ENCODE assay signal across 8 cellular contexts in genomic region chr16:14070877-14071575, GRCh38. TPM values are rescaled to one million over a fixed set of nuclear protein-coding genes. Genes with fewer than 3 reads are reported as not detected.
DNase-seq lines count a peak whose midpoint lies in the region; ATAC-seq and TF ChIP-seq lines count a peak whose summit lies in the region.

Gene MRTFB, plus strand, starts transcription at chr16:14071319. Its CDS starts 69,288 bp downstream, at chr16:14140607.

- H3K27me3 Mint-ChIP-seq in activated CD8-positive, alpha-beta T cell treated with anti-CD3 and anti-CD28 coated beads, Interleukin-2, amount 10 ng/mL, durations not matched to agents 7 days and 5 days (ENCODE audit: low read depth) = peaks cover 6% of the 10 kb centered on the region

- WGBS in ectodermal cell, 2 experiments = 0 to 1% methylated on average over 86 of the region's 86 CpGs
- 2% methylated on average over 45 to 86 of the region's 86 CpGs for WGBS in lung, 2 donors

- H3K4me3 ChIP-seq in ectodermal cell (ENCODE audit: insufficient read depth, low read depth, low read length) (peak within 1 kb of the TSS; percentile 96), lung (peak within 1 kb of the TSS; percentile 84)

- POLR2A ChIA-PET in activated CD8-positive, alpha-beta T cell treated with anti-CD3 and anti-CD28 coated beads, Interleukin-2, amount 10 ng/mL, durations not matched to agents 7 days and 5 days (lab: Charles Lee) = no interaction called here

- no peaks in the 10 kb centered on the region for H3K9me3 ChIP-seq in ectodermal cell (ENCODE audit: control insufficient read depth, low read length)
- no peaks in the 10 kb centered on the region for H3K9me3 ChIP-seq in lung (ENCODE audit: control insufficient read depth in 2 of 2, insufficient read depth in 1 of 2, low read length in 1 of 2)

- peak; percentile 81 for ATAC-seq in GM19025 (IDR thresholded peaks at IDR 0.05; ENCODE audit: low read depth, unreplicated experiment)
- ATAC-seq in HG03196 (IDR thresholded peaks at IDR 0.05; ENCODE audit: unreplicated experiment) = peak; percentile 69
- peak; percentile 91 for ATAC-seq in activated CD8-positive, alpha-beta T cell treated with anti-CD3 and anti-CD28 coated beads, Interleukin-2, amount 10 ng/mL, durations not matched to agents 7 days and 5 days
- ATAC-seq in lung (ENCODE audit: insufficient read depth, low FRiP score) = peak; percentile 90

- CTCF ChIA-PET in activated CD8-positive, alpha-beta T cell treated with anti-CD3 and anti-CD28 coated beads, Interleukin-2, amount 10 ng/mL, durations not matched to agents 7 days and 5 days (lab: Charles Lee) = no interaction called here

- TF ChIP-seq CTCF in lung (IDR thresholded peaks at IDR 0.05; ENCODE audit: control extremely low read depth, extremely low read depth) = no peak

- H3K4me1 ChIP-seq in ectodermal cell (ENCODE audit: control insufficient read depth, insufficient read depth, low read length) = no peaks in the 10 kb centered on the region
- peaks cover 5 to 8% of the 10 kb centered on the region in 2 donors for H3K4me1 ChIP-seq in lung (ENCODE audit: control insufficient read depth in 2 of 2, insufficient read depth in 2 of 2, low read length in 2 of 2)

- H3K36me3 ChIP-seq in ectodermal cell (ENCODE audit: control insufficient read depth, insufficient read depth, low read length) = peaks cover 4% of the 10 kb centered on the region
- H3K36me3 ChIP-seq in lung (ENCODE audit: control insufficient read depth in 2 of 2, insufficient read depth in 2 of 2, low read length in 2 of 2) = no peaks in the 10 kb centered on the region

- H3K9me3 Mint-ChIP-seq in activated CD8-positive, alpha-beta T cell treated with anti-CD3 and anti-CD28 coated beads, Interleukin-2, amount 10 ng/mL, durations not matched to agents 7 days and 5 days (ENCODE audit: insufficient read depth) = no peaks in the 10 kb centered on the region

- H3K27ac ChIP-seq in ectodermal cell (ENCODE audit: insufficient read depth, low read depth, low read length, poor library complexity, severe bottlenecking) (peak within 1 kb of the TSS; percentile 61), lung (ENCODE audit: low read depth in 1 of 2, low read length in 1 of 2) (peak within 1 kb of the TSS; percentile 84 to 88)

- H3K27ac Mint-ChIP-seq in activated CD8-positive, alpha-beta T cell treated with anti-CD3 and anti-CD28 coated beads, Interleukin-2, amount 10 ng/mL, durations not matched to agents 7 days and 5 days = peak within 1 kb of the TSS; percentile 87

- peaks cover 17% of the 10 kb centered on the region for H3K4me1 Mint-ChIP-seq in activated CD8-positive, alpha-beta T cell treated with anti-CD3 and anti-CD28 coated beads, Interleukin-2, amount 10 ng/mL, durations not matched to agents 7 days and 5 days (ENCODE audit: low read depth)

- H3K27me3 ChIP-seq in ectodermal cell (ENCODE audit: control insufficient read depth, insufficient read depth, low read length, poor library complexity, severe bottlenecking) (no peaks in the 10 kb centered on the region), lung (ENCODE audit: control insufficient read depth, insufficient read depth) (no peaks in the 10 kb centered on the region)

- peak within 1 kb of the TSS; percentile 83 for H3K4me3 Mint-ChIP-seq in activated CD8-positive, alpha-beta T cell treated with anti-CD3 and anti-CD28 coated beads, Interleukin-2, amount 10 ng/mL, durations not matched to agents 7 days and 5 days

- DNase-seq in AG20443 (ENCODE audit: low spot score) = peak; percentile 92
- peak; percentile 86 for DNase-seq in NCI-H748 (lab: John Stamatoyannopoulos, UW; ENCODE audit: unreplicated experiment)
- DNase-seq in activated CD8-positive, alpha-beta T cell treated with anti-CD3 and anti-CD28 coated beads, Interleukin-2, amount 10 ng/mL, durations not matched to agents 7 days and 5 days = peak; percentile 80
- DNase-seq in lung (ENCODE audit: low spot score) = peak; percentile 81
- peak; percentile 64 to 79 (median 71) for DNase-seq in stimulated activated CD4-positive, alpha-beta T cell treated with anti-CD3 and anti-CD28 coated beads, TNF-alpha, amount 100 ng/mL, for 4 hours (ENCODE audit: low read depth in 3 of 3)

- peaks cover 2% of the 10 kb centered on the region for H3K36me3 Mint-ChIP-seq in activated CD8-positive, alpha-beta T cell treated with anti-CD3 and anti-CD28 coated beads, Interleukin-2, amount 10 ng/mL, durations not matched to agents 7 days and 5 days (ENCODE audit: low read depth)

RNA-seq across cellular contexts. Expression of gene MRTFB, which starts in this region (rescaled TPM):
- 10 to 100 TPM; 15.5 to 16.6 TPM for total RNA-seq in activated CD8-positive, alpha-beta T cell treated with anti-CD3 and anti-CD28 coated beads, Interleukin-2, amount 10 ng/mL, durations not matched to agents 7 days and 5 days
- polyA plus RNA-seq in ectodermal cell (2013, experiment 1 of 4) = 28.6 TPM
- polyA plus RNA-seq in ectodermal cell (2013, experiment 2 of 4) = 30.9 TPM
- polyA plus RNA-seq in ectodermal cell (2013, experiment 3 of 4) = 23.5 TPM
- polyA plus RNA-seq in ectodermal cell (2013, experiment 4 of 4) = 27.4 TPM
- total RNA-seq in lung = 10 to 100 TPM; 45.5 to 50.9 TPM
- polyA plus RNA-seq in lung = 10 to 100 TPM in 1 of 2 donors, 1 to 10 TPM in 1; 8.8 to 10.1 TPM

Comparison
In these comparisons a context has a peak if more than half of its experiments do, and no peak if none do; other contexts are left out.
1. Peak in every context shown above with its lines: DNase-seq, ATAC-seq, H3K4me3 ChIP-seq and H3K27ac ChIP-seq.